ENCODE assay signal across 8 cellular contexts in the genomic region with DNA sequence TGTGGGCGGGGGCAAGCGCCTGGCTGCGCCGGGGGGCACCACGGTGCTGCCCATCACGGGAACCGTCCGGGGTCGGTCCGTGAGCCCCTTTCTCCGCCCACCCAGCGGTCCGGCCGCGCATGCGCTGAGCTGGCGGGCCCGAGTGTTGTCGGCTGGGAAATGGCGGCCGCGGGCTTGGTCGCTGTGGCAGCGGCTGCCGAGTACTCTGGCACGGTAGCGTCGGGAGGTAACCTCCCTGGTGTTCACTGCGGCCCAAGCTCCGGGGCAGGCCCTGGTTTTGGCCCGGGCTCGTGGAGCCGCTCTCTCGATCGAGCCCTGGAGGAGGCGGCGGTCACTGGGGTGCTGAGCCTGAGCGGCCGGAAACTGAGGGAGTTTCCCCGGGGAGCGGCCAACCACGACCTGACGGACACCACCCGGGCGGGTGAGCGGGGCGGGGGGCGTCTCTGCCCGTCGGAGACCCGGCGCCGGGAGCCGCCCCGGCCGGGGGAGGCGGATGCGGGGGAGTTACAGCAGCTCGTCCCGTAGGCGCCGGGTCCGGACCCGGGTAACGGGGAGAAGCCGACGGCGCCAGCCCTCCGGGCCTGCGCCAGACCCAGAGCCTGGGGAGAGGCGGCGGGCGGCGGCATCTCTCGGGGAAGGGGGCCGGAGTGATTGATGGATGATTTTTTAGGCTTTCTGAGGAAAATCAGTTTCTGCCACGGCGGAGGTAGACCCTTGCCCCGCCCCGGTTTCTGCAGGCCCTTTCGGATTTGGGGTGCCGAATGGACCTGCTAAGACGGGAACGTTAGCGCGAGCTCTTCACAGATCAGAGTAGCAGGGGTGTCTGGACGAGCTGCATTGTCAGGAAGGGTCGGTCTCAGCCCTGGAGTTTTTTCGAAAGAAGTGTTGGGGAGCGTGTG. TPM values are rescaled to one million over a fixed set of nuclear protein-coding genes. Genes with fewer than 3 reads are reported as not detected.
A peak's percentile ranks its signal among the peaks of the same experiment; 100 is the strongest.
DNase-seq lines count a peak whose midpoint lies in the region; ATAC-seq lines count a peak whose summit lies in the region.

Gene LRCH3 (plus strand): TSS at position 135 of the 899 bp plus-strand sequence. CDS start 25 bp downstream, at position 160.

- 0% methylated on average over 74 to 90 of the region's 90 CpGs for WGBS in esophagus, 2 donors

- H3K27ac Mint-ChIP-seq in activated T-cell treated with anti-CD3 and anti-CD28 coated beads, Interleukin-2, amount 50 U/mL, for 24 hours, result peak within 1 kb of the TSS; percentile 98

- H3K4me1 ChIP-seq in esophagus (ENCODE audit: control insufficient read depth in 2 of 2, insufficient read depth in 2 of 2, low read length in 1 of 2) (no peaks in the 10 kb centered on the region), mucosa of rectum (ENCODE audit: control insufficient read depth in 2 of 2, insufficient read depth in 2 of 2, low read length in 2 of 2) (peaks cover 0 to 10% of the 10 kb centered on the region in 2 donors)

- H3K27ac ChIP-seq in esophagus (ENCODE audit: low read depth in 2 of 2, low read length in 1 of 2) (peak within 1 kb of the TSS; percentile 97 to 98), mucosa of rectum (ENCODE audit: low read depth in 2 of 2, low read length in 2 of 2) (peak within 1 kb of the TSS; percentile 93 to 95)

- H3K9me3 Mint-ChIP-seq in activated T-cell treated with anti-CD3 and anti-CD28 coated beads, Interleukin-2, amount 50 U/mL, for 24 hours, result no peaks in the 10 kb centered on the region

- H3K4me3 Mint-ChIP-seq in activated T-cell treated with anti-CD3 and anti-CD28 coated beads, Interleukin-2, amount 50 U/mL, for 24 hours, result peak within 1 kb of the TSS; percentile 94

- H3K4me1 Mint-ChIP-seq in activated T-cell treated with anti-CD3 and anti-CD28 coated beads, Interleukin-2, amount 50 U/mL, for 24 hours (ENCODE audit: low read depth), result peaks cover 46% of the 10 kb centered on the region

- peak within 1 kb of the TSS; percentile 73 to 94 for H3K4me3 ChIP-seq in esophagus (ENCODE audit: low read depth in 1 of 2, low read length in 2 of 2)
- peak within 1 kb of the TSS; percentile 79 to 93 for H3K4me3 ChIP-seq in mucosa of rectum (ENCODE audit: low read length in 2 of 2)

- peak; percentile 95 for DNase-seq in DMS 273 (lab: John Stamatoyannopoulos, UW; ENCODE audit: unreplicated experiment)
- peak; percentile 96 for DNase-seq in HuH-7 (ENCODE audit: low spot score)
- DNase-seq in OCI-M1 (lab: John Stamatoyannopoulos, UW), result peak; percentile 81
- peak; percentile 90 for DNase-seq in activated T-cell treated with anti-CD3 and anti-CD28 coated beads, Interleukin-2, amount 50 U/mL, for 24 hours
- peak; percentile 64 to 67 for DNase-seq in stimulated activated CD8-positive, alpha-beta memory T cell treated with anti-CD3 and anti-CD28 coated beads, Interleukin-4, amount 100 ng/mL, for 4 hours (ENCODE audit: low read depth in 2 of 2, low spot score in 1 of 2)

- H3K27me3 Mint-ChIP-seq in activated T-cell treated with anti-CD3 and anti-CD28 coated beads, Interleukin-2, amount 50 U/mL, for 24 hours, result no peaks in the 10 kb centered on the region

- H3K9ac ChIP-seq in mucosa of rectum (ENCODE audit: low read depth in 1 of 2, low read length in 2 of 2), result peak within 1 kb of the TSS; percentile 94

- peak; percentile 70 for ATAC-seq in GM21447 (IDR thresholded peaks at IDR 0.05; ENCODE audit: unreplicated experiment)

- peaks cover 20% of the 10 kb centered on the region for H3K36me3 Mint-ChIP-seq in activated T-cell treated with anti-CD3 and anti-CD28 coated beads, Interleukin-2, amount 50 U/mL, for 24 hours (ENCODE audit: low read depth)

- H3K9me3 ChIP-seq in esophagus (ENCODE audit: control insufficient read depth in 2 of 2, insufficient read depth in 1 of 2, low read depth in 1 of 2, low read length in 1 of 2) (no peaks in the 10 kb centered on the region), mucosa of rectum (ENCODE audit: control insufficient read depth in 2 of 2, low read length in 2 of 2) (no peaks in the 10 kb centered on the region)

- H3K27me3 ChIP-seq in esophagus (ENCODE audit: control insufficient read depth in 1 of 2, insufficient read depth in 2 of 2, low read length in 2 of 2) (no peaks in the 10 kb centered on the region), mucosa of rectum (ENCODE audit: control insufficient read depth in 2 of 2, insufficient read depth in 2 of 2, low read length in 2 of 2) (no peaks in the 10 kb centered on the region)

- H3K36me3 ChIP-seq in esophagus (ENCODE audit: control insufficient read depth in 2 of 2, insufficient read depth in 2 of 2, low read length in 1 of 2) (no peaks in the 10 kb centered on the region), mucosa of rectum (ENCODE audit: control insufficient read depth in 2 of 2, insufficient read depth in 2 of 2, low read length in 2 of 2) (no peaks in the 10 kb centered on the region)

RNA-seq across cellular contexts. Expression of gene LRCH3, which starts in this region (rescaled TPM):
- 10 to 100 TPM in 1 of 2 donors, 1 to 10 TPM in 1; 7.0 to 13.1 TPM for polyA plus RNA-seq in esophagus

Comparison
In these comparisons a context has a peak if more than half of its experiments do, and no peak if none do; other contexts are left out.
1. Peak in every context shown above with its lines: DNase-seq, ATAC-seq, H3K4me3 ChIP-seq and H3K27ac ChIP-seq.